In genomic region chr5:126531543-126532120, GRCh38 we compare ENCODE assay signal across 13 cellular contexts.
A peak's percentile ranks its signal among the peaks of the same experiment; 100 is the strongest.
DNase-seq lines count a peak whose midpoint lies in the region; ATAC-seq and TF ChIP-seq lines count a peak whose summit lies in the region.
"Had no signal": no experiment of that assay in that cellular context is flagged by ENCODE, and none has a peak within 500 bp of the region (broad histone marks: within the 10 kb centered on the region; RNA-seq: fewer than 3 reads in every experiment).

No MANE protein-coding gene starts in this region.

- no peaks in the 10 kb centered on the region for H3K36me3 ChIP-seq in mammary epithelial cell (ENCODE audit: insufficient read depth, low read length)

- no peaks in the 10 kb centered on the region for H3K9me3 ChIP-seq in mammary epithelial cell (replicated peaks; ENCODE audit: insufficient read depth, low read length)

- no peaks in the 10 kb centered on the region for H4K20me1 ChIP-seq in mammary epithelial cell (ENCODE audit: insufficient read depth, low read length)

- intact Hi-C loops in mammary epithelial cell (cut with micrococcal nuclease), result no loop called here

- no peaks in the 10 kb centered on the region for H3K79me2 ChIP-seq in mammary epithelial cell (ENCODE audit: insufficient read depth, low read length)

- 25% methylated on average over 4 of the region's 4 CpGs for WGBS in mammary epithelial cell (ENCODE audit: low coverage, missing lambda C conversion rate)

- peaks cover 18% of the 10 kb centered on the region for H3K4me1 ChIP-seq in mammary epithelial cell (ENCODE audit: insufficient read depth, low read length)

- no peak overlapping the region for H3K9ac ChIP-seq in mammary epithelial cell (ENCODE audit: insufficient read depth, low read length)

- H3K4me3 ChIP-seq in mammary epithelial cell (replicated peaks in 1 of 3; ENCODE audit: insufficient read depth in 1 of 3, low read depth in 2 of 3, low read length in 3 of 3), result no peak overlapping the region

- dilution Hi-C loops in mammary epithelial cell (cut with HindIII; ENCODE audit: low sequenced_read_pairs), result loop anchor here (5.0 kb wide), 3 partner anchors 54 to 174 kb away; no protein-coding TSS in a partner anchor

- H2AFZ ChIP-seq in mammary epithelial cell (ENCODE audit: low read depth, low read length), result peak overlapping the region; percentile 67

- in situ Hi-C loops in mammary epithelial cell (cut with MboI; ENCODE audit: low sequenced_read_pairs in 2 of 2), result no loop called here

- TF ChIP-seq CTCF in mammary epithelial cell (conservative IDR thresholded peaks at IDR 0.05 in 1 of 2, IDR thresholded peaks at IDR 0.05 in 1 of 2; ENCODE audit: extremely low read depth in 1 of 2, insufficient read depth in 1 of 2, low read depth in 1 of 2, low read length in 2 of 2), result no peak

- no peak for ATAC-seq in GM21529 (IDR thresholded peaks at IDR 0.05; ENCODE audit: unreplicated experiment)
- no peak for ATAC-seq in HG02840 (IDR thresholded peaks at IDR 0.05; ENCODE audit: low FRiP score, unreplicated experiment)

- H3K27ac ChIP-seq in mammary epithelial cell (ENCODE audit: insufficient read depth, low read depth, low read length), result no peak overlapping the region

- peak overlapping the region; percentile 6 for H3K4me2 ChIP-seq in mammary epithelial cell (ENCODE audit: insufficient read depth, low read depth, low read length)

- DNase-seq in NCI-H1105 treated with DMSO at 0.1 percent for 48 hours (lab: John Stamatoyannopoulos, UW) (peak; percentile 9), mammary epithelial cell (peak; percentile 32), medulla oblongata (ENCODE audit: extremely low spot score) (peak; percentile 86), superior temporal gyrus (ENCODE audit: extremely low spot score) (peak; percentile 77), NCI-H146 treated with DMSO at 0.1 percent for 48 hours (lab: John Stamatoyannopoulos, UW; ENCODE audit: unreplicated experiment) (no peak), NCI-H510A treated with DMSO at 0.1 percent for 48 hours (lab: John Stamatoyannopoulos, UW) (no peak)
- DNase-seq: activated CD4-positive, alpha-beta T cell treated with anti-CD3 and anti-CD28 coated beads, Interleukin-2, amount 10 ng/mL, durations not matched to agents 24 days and 14 days; activated naive CD4-positive, alpha-beta T cell treated with Interleukin-2 at 50 U/mL for 16 hours; GOT3; islet precursor cell; NCI-H1694 had no signal

- CTCF ChIA-PET in mammary epithelial cell (lab: Charles Lee; ENCODE audit: low non-redundant PET), result no interaction called here

- no peaks in the 10 kb centered on the region for H3K27me3 ChIP-seq in mammary epithelial cell (ENCODE audit: insufficient read depth, low read length)

- no TSS peak for BruUV-seq in mammary epithelial cell (replicated peaks; lab: Mats Ljungman, UMichigan)

Comparison
In these comparisons a context has a peak if more than half of its experiments do, and no peak if none do; other contexts are left out.
1. DNase-seq: peak in NCI-H1105 treated with DMSO at 0.1 percent for 48 hours (single experiment), mammary epithelial cell (single experiment), medulla oblongata (single experiment) and superior temporal gyrus (single experiment); none in NCI-H146 treated with DMSO at 0.1 percent for 48 hours (single experiment) and NCI-H510A treated with DMSO at 0.1 percent for 48 hours (single experiment).